ENCODE assay signal across 13 cellular contexts in the genomic region with DNA sequence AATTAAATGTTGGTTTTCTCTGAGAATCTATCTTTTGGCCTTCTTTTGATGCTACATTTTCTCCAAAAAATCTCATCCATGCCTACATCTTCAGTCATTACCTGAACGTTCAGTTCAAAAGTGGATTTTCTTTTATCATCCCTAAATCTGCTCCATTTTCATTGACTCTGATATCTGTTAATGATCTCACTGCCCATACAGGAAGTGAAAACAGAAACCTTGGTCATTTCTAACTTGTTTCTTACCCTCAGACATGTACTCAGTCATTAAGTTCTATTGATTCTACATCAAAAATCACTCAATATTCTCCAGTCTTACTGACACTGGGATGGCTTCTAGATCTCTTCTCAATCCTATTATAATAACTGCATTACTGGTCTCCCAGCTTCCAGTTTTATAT. TPM values are rescaled to one million over a fixed set of nuclear protein-coding genes. Genes with fewer than 3 reads are reported as not detected.
A peak's percentile ranks its signal among the peaks of the same experiment; 100 is the strongest.
DNase-seq lines count a peak whose midpoint lies in the region; ATAC-seq, FAIRE-seq and TF ChIP-seq lines count a peak whose summit lies in the region.
"Had no signal": no experiment of that assay in that cellular context is flagged by ENCODE, and none has a peak within 500 bp of the region (broad histone marks: within the 10 kb centered on the region; RNA-seq: fewer than 3 reads in every experiment).

No MANE protein-coding gene starts in this region.

- H3F3A ChIP-seq in PC-3 (ENCODE audit: low read length, unreplicated experiment): no peaks in the 10 kb centered on the region

- H3K9me3 ChIP-seq in GM12878 (replicated peaks; ENCODE audit: control insufficient read depth, insufficient read depth, low read length) (no peaks in the 10 kb centered on the region), PC-3 (ENCODE audit: low read length) (no peaks in the 10 kb centered on the region)
- H3K9me3 ChIP-seq: MG63, spleen, testis had no signal

- FAIRE-seq in GM18507 (lab: Jason Lieb, UNC): peak; percentile 85
- no peak for FAIRE-seq in GM12878 (lab: Jason Lieb, UNC)

- ATAC-seq in GM21381 (IDR thresholded peaks at IDR 0.05; ENCODE audit: unreplicated experiment): peak; percentile 96
- peak; percentile 97 for ATAC-seq in HG03135 (IDR thresholded peaks at IDR 0.05; ENCODE audit: unreplicated experiment)
- ATAC-seq in GM12878: peak; percentile 70
- ATAC-seq in PC-3: no peak

- no peak for TF ChIP-seq RAD21 in GM12878 (IDR thresholded peaks at IDR 0.05; ENCODE audit: insufficient read depth, low read depth, low read length)

- H3K9me2 ChIP-seq in PC-3 (replicated peaks; ENCODE audit: low read length): no peaks in the 10 kb centered on the region

- H4K20me1 ChIP-seq in GM12878 (ENCODE audit: control insufficient read depth, insufficient read depth): no peaks in the 10 kb centered on the region
- H4K20me1 ChIP-seq in PC-3 (ENCODE audit: low read length): no peaks in the 10 kb centered on the region

- no peak for TF ChIP-seq POLR2A in GM12878 (IDR thresholded peaks at IDR 0.05; ENCODE audit: low read depth, low read length)

- H2AFZ ChIP-seq in GM12878 (ENCODE audit: control insufficient read depth, low read depth, low read length): no peak overlapping the region
- H2AFZ ChIP-seq in PC-3 (ENCODE audit: low read length): no peak overlapping the region

- no peak for DNase-seq in GM18507 (ENCODE audit: extremely low spot score, insufficient read length, low read depth)
- DNase-seq in GM12878 (ENCODE audit: low read depth, low spot score): no peak
- no peak for DNase-seq in NCI-H1105 (lab: John Stamatoyannopoulos, UW)
- no peak for DNase-seq in islet precursor cell
- no peak for DNase-seq in EL
- no peak for DNase-seq in PC-3
- DNase-seq: activated naive CD4-positive, alpha-beta T cell treated with Interleukin-2 at 50 U/mL for 16 hours; mesenchymal stem cell; MG63; spleen; testis had no signal

- in situ Hi-C loops in GM12878 (cut with MboI): no loop called here

- H3K36me3 ChIP-seq in GM12878 (ENCODE audit: control insufficient read depth in 2 of 2, insufficient read depth in 2 of 2, low read length in 1 of 2) (no peaks in the 10 kb centered on the region), PC-3 (ENCODE audit: low read depth, low read length) (no peaks in the 10 kb centered on the region)
- H3K36me3 ChIP-seq: MG63, spleen had no signal

- CTCF ChIA-PET in GM12878 (lab: Yijun Ruan, JAX) (interaction anchor here (0.6 kb wide), 1 partner anchor 988 kb away, joined by 3 read pairs; no protein-coding TSS in a partner anchor), PC-3 (lab: Charles Lee) (no interaction called here)

- H3K9ac ChIP-seq in GM12878 (ENCODE audit: control insufficient read depth, insufficient read depth, low read length) (no peak overlapping the region), PC-3 (ENCODE audit: low read length) (no peak overlapping the region)

- no peak overlapping the region for H3K4me3 ChIP-seq in GM12878
- H3K4me3 ChIP-seq in PC-3 (ENCODE audit: low read length): no peak overlapping the region
- H3K4me3 ChIP-seq: MG63, spleen, testis had no signal

- H3K27me3 ChIP-seq in GM12878 (replicated peaks in 1 of 2; ENCODE audit: control insufficient read depth in 2 of 2, insufficient read depth in 2 of 2, low read length in 1 of 2): no peaks in the 10 kb centered on the region
- H3K27me3 ChIP-seq in PC-3 (ENCODE audit: low read length): no peaks in the 10 kb centered on the region
- H3K27me3 ChIP-seq: MG63, spleen, testis had no signal

- intact Hi-C loops in GM12878 (cut with micrococcal nuclease; ENCODE audit: unreplicated experiment): no loop called here
- intact Hi-C loops in PC-3 (cut with micrococcal nuclease): no loop called here

- no peak for TF ChIP-seq EP300 in GM12878 (IDR thresholded peaks at IDR 0.05; ENCODE audit: borderline replicate concordance in 1 of 2, control insufficient read depth in 1 of 2, low read depth in 2 of 2, low read length in 2 of 2)

- WGBS in GM12878 (ENCODE audit: insufficient coverage, insufficient replicate concordance, low lambda C conversion rate, missing lambda C conversion rate): 33% methylated on average over 1 of the region's 1 CpG

- no peak for TF ChIP-seq CTCF in GM12878 (IDR thresholded peaks at IDR 0.05 in 2 of 3, conservative IDR thresholded peaks at IDR 0.05 in 1 of 3; ENCODE audit: control insufficient read depth in 2 of 3, extremely low read depth in 1 of 3, insufficient read depth in 1 of 3, low read depth in 3 of 3, low read length in 3 of 3)
- no peak for TF ChIP-seq CTCF in PC-3 (conservative IDR thresholded peaks at IDR 0.05; ENCODE audit: low read depth, low read length)

- no peak overlapping the region for H3K27ac ChIP-seq in GM12878 (ENCODE audit: control insufficient read depth, insufficient read depth)
- no peak overlapping the region for H3K27ac ChIP-seq in PC-3 (ENCODE audit: low read length)
- H3K27ac ChIP-seq: testis had no signal

- BruUV-seq in GM12878 (replicated peaks; lab: Mats Ljungman, UMichigan) (no TSS peak), PC-3 (replicated peaks; lab: Mats Ljungman, UMichigan) (no TSS peak)

- no peaks in the 10 kb centered on the region for H3K79me2 ChIP-seq in GM12878 (ENCODE audit: control insufficient read depth, insufficient read depth, low read length)
- no peaks in the 10 kb centered on the region for H3K79me2 ChIP-seq in PC-3 (ENCODE audit: low read length)

- SMC1A ChIA-PET in GM12878 (lab: Charles Lee; ENCODE audit: uncharacterized antibody, unreplicated experiment): no interaction called here

- peaks cover 9% of the 10 kb centered on the region; the same call in 1 of the 2 replicates for H3K4me1 ChIP-seq in GM12878 (ENCODE audit: control insufficient read depth, insufficient read depth, low read length)
- no peaks in the 10 kb centered on the region for H3K4me1 ChIP-seq in PC-3 (ENCODE audit: insufficient read depth, low read length)
- H3K4me1 ChIP-seq: testis had no signal

- POLR2A ChIA-PET in GM12878 (lab: Charles Lee): no interaction called here
- POLR2A ChIA-PET in PC-3 (lab: Charles Lee; ENCODE audit: unreplicated experiment): no interaction called here

- H3K4me2 ChIP-seq in GM12878 (ENCODE audit: control insufficient read depth, insufficient read depth): no peak overlapping the region
- no peak overlapping the region for H3K4me2 ChIP-seq in PC-3 (ENCODE audit: low read length)

- RAD21 ChIA-PET in GM12878 (lab: Charles Lee; ENCODE audit: unreplicated experiment): no interaction called here

TF ChIP-seq in GM12878, 131 proteins besides CTCF, POLR2A, EP300 and RAD21:
- TF ChIP-seq TARDBP (IDR thresholded peaks at IDR 0.05; ENCODE audit: borderline replicate concordance) (no peak), SPI1 (IDR thresholded peaks at IDR 0.05; ENCODE audit: borderline replicate concordance, insufficient read depth, low read depth, low read length) (peak; percentile 66), BCL11A (IDR thresholded peaks at IDR 0.05; ENCODE audit: low read depth, low read length) (no peak), RUNX3 (IDR thresholded peaks at IDR 0.05; ENCODE audit: low read length) (peak; percentile 41; the same call in 1 of the 2 replicates), NFIC (IDR thresholded peaks at IDR 0.05; ENCODE audit: low read depth, low read length) (0 out of 2 replicates have a peak, but pooled peaks have one; percentile 24), JUNB (IDR thresholded peaks at IDR 0.05) (peak; percentile 62)

RNA-seq across cellular contexts. Expression of a gene that starts 22.7 kb away (rescaled TPM):
- total RNA-seq in GM12878 (2013; cell fraction: nucleolus; rRNA removed): not detected in 2 replicates
- total RNA-seq in GM12878 (2014; rRNA removed) (4.8 and 5.3 TPM in 2 replicates), GM12878 (2014; rRNA removed; fragmentation: Illumina TruSeq; extraction: Trizol) (7.1 and 8.0 TPM in 2 replicates), GM12878 (2021) (8.6 and 9.0 TPM in 2 replicates), PC-3 (2014; rRNA removed) (7.8 and 8.3 TPM in 2 replicates)
- 1.8 TPM for polyA plus RNA-seq in GM12878 (2011; ENCODE audit: low read depth)
- polyA plus RNA-seq in GM12878 (2011; rRNA removed) (0.19 TPM in 1 of 2 replicates, not detected in the other), GM12878 (2014; fragmentation: Illumina TruSeq; extraction: Trizol) (7.5 and 10.7 TPM in 2 replicates), GM12878 (2014; fragmentation: Nextera tagmentation; extraction: Ambion mirVana) (1 to 10 TPM; 3.1 to 3.3 TPM), GM12878 (2014; rRNA removed) (3.2 and 3.7 TPM in 2 replicates), GM12878 (2016; fragmentation: Nextera tagmentation; extraction: Ambion mirVana) (1 to 10 TPM; 8.6 TPM)
- 0.01 and 0.02 TPM in 2 replicates for polyA plus RNA-seq in GM12878 (2011; cell fraction: cytosol; rRNA removed)
- not detected in 2 replicates for polyA plus RNA-seq in GM12878 (2011; cell fraction: nucleus; rRNA removed)
- 3.4 and 3.8 TPM in 2 replicates for polyA plus RNA-seq in GM12878 (2012)
- not detected in 2 replicates for polyA minus RNA-seq in GM12878 (2011; rRNA and poly(A)+ RNA removed)
- polyA minus RNA-seq in GM12878 (2011; cell fraction: cytosol; rRNA and poly(A)+ RNA removed): not detected in 2 replicates
- 0.10 TPM in 1 of 2 replicates, not detected in the other for polyA minus RNA-seq in GM12878 (2011; cell fraction: nucleus; rRNA and poly(A)+ RNA removed)
